ENCODE assay signal across 23 cellular contexts in the genomic region with DNA sequence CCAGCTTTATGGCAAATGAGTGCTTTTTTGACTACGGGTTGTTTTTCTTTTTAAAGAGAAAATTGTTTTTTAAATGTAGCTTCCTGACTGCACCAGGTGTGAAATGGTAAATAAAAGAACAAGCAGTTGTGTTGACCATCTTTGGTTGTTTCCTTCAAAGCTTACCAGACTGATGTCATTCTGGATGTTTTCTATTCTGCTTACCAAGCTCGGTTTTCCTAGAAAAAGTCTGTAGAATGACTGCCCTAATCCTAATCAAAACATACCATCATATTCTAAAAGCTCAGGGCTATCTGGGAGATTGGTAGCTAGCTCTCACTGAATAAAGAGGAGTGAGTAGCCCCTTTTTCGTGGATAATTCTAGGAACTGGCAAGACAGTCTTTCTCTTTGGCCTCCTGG.
A peak's percentile ranks its signal among the peaks of the same experiment; 100 is the strongest.
DNase-seq lines count a peak whose midpoint lies in the region; ATAC-seq, FAIRE-seq and TF ChIP-seq lines count a peak whose summit lies in the region.
"Had no signal": no experiment of that assay in that cellular context is flagged by ENCODE, and none has a peak within 500 bp of the region (broad histone marks: within the 10 kb centered on the region; RNA-seq: fewer than 3 reads in every experiment).

No MANE protein-coding gene starts in this region.

- TF ChIP-seq CTCF in K562 (IDR thresholded peaks at IDR 0.05 in 2 of 3, conservative IDR thresholded peaks at IDR 0.05 in 1 of 3; ENCODE audit: insufficient read depth in 2 of 3, low read depth in 1 of 3, low read length in 3 of 3) (no peak), smooth muscle cell (IDR thresholded peaks at IDR 0.05; ENCODE audit: borderline replicate concordance, insufficient read depth, poor library complexity, severe bottlenecking) (no peak)

- H3K9me3 Mint-ChIP-seq in activated CD4-positive, alpha-beta T cell treated with anti-CD3 and anti-CD28 coated beads, Interleukin-2, amount 10 ng/mL, durations not matched to agents 7 days and 5 days = peaks cover 27% of the 10 kb centered on the region

- ATAC-seq in K562 (peak; percentile 8; the same call in 2 of the 3 replicates), HG02759 (IDR thresholded peaks at IDR 0.05; ENCODE audit: unreplicated experiment) (no peak)
- ATAC-seq: sciatic nerve had no signal

- H3K9me1 ChIP-seq in K562 (ENCODE audit: control insufficient read depth, insufficient read depth, low read length) = no peaks in the 10 kb centered on the region

- H3K4me2 ChIP-seq in K562 (ENCODE audit: insufficient read depth, low read length) (peak overlapping the region; percentile 17; the same call in 1 of the 2 replicates), smooth muscle cell (peak overlapping the region; percentile 56)

- peaks cover 2% of the 10 kb centered on the region for H3K27me3 Mint-ChIP-seq in activated CD4-positive, alpha-beta T cell treated with anti-CD3 and anti-CD28 coated beads, Interleukin-2, amount 10 ng/mL, durations not matched to agents 7 days and 5 days
- H3K27me3 Mint-ChIP-seq: naive B cell; stimulated activated naive B cell treated with anti-CD40 and anti-IgM and Interleukin-4, amounts not matched to agents 10 μg/mL and 1 μg/mL and 100 μg/mL, for 72 hours had no signal

- in situ Hi-C loops in K562 (cut with MboI) = no loop called here

- H3K36me3 ChIP-seq in SJCRH30 (no peaks in the 10 kb centered on the region), K562 (ENCODE audit: control insufficient read depth, insufficient read depth, low read length) (no peaks in the 10 kb centered on the region; the same call in 2 of the 3 replicates), smooth muscle cell (ENCODE audit: low read depth) (peaks cover 5% of the 10 kb centered on the region)
- H3K36me3 ChIP-seq: ascending aorta, esophagus squamous epithelium, pancreas, tibial artery had no signal

- H3K36me3 Mint-ChIP-seq in activated CD4-positive, alpha-beta T cell treated with anti-CD3 and anti-CD28 coated beads, Interleukin-2, amount 10 ng/mL, durations not matched to agents 7 days and 5 days (ENCODE audit: low read depth) = peaks cover 46% of the 10 kb centered on the region

- H3K9me3 ChIP-seq in SJCRH30 (replicated peaks) = peaks cover 3% of the 10 kb centered on the region; the same call in 1 of the 2 replicates
- no peaks in the 10 kb centered on the region for H3K9me3 ChIP-seq in K562 (replicated peaks; ENCODE audit: control insufficient read depth, insufficient read depth, low read depth, low read length)
- H3K9me3 ChIP-seq in smooth muscle cell (replicated peaks; ENCODE audit: low read depth) = no peaks in the 10 kb centered on the region
- H3K9me3 ChIP-seq: ascending aorta, esophagus squamous epithelium, tibial artery had no signal

- H4K20me1 ChIP-seq in K562 (replicated peaks; ENCODE audit: control insufficient read depth, insufficient read depth, low read length) = no peaks in the 10 kb centered on the region
- H4K20me1 ChIP-seq in smooth muscle cell (ENCODE audit: low read depth) = no peaks in the 10 kb centered on the region

- peak; percentile 73 for FAIRE-seq in K562 (lab: Jason Lieb, UNC)
- FAIRE-seq: H1, pancreas had no signal

- CTCF ChIA-PET in activated CD4-positive, alpha-beta T cell treated with anti-CD3 and anti-CD28 coated beads, Interleukin-2, amount 10 ng/mL, durations not matched to agents 7 days and 5 days (lab: Charles Lee) = interaction anchor here (0.8 to 1.2 kb wide), 6 partner anchors 13 to 225 kb away, joined by 3 to 4 read pairs (median 3); no protein-coding TSS in a partner anchor
- CTCF ChIA-PET in K562 (lab: Yijun Ruan, JAX; ENCODE audit: low intra/inter-chr PET ratio) = no interaction called here

- WGBS in K562 (ENCODE audit: insufficient coverage, low coverage, missing lambda C conversion rate) = 4% methylated on average over 3 of the region's 3 CpGs
- 49% methylated on average over 3 of the region's 3 CpGs for WGBS in smooth muscle cell (ENCODE audit: low lambda C conversion rate)

- H3F3A ChIP-seq in smooth muscle cell (ENCODE audit: low read depth) = peaks cover 7% of the 10 kb centered on the region

- POLR2A ChIA-PET in activated CD4-positive, alpha-beta T cell treated with anti-CD3 and anti-CD28 coated beads, Interleukin-2, amount 10 ng/mL, durations not matched to agents 7 days and 5 days (lab: Charles Lee) = interaction anchor here (1.2 kb wide), 1 partner anchor 77 kb away, joined by 4 read pairs; no protein-coding TSS in a partner anchor
- POLR2A ChIA-PET in K562 (lab: Yijun Ruan, JAX) = interaction anchor here (0.8 to 3.0 kb wide), 5 partner anchors 8 to 76 kb away, joined by 3 to 30 read pairs (median 4); no protein-coding TSS in a partner anchor

- no peak for TF ChIP-seq POLR2A in K562 (conservative IDR thresholded peaks at IDR 0.05)

- H3K4me3 ChIP-seq in SJCRH30 (0 out of 2 replicates have a peak overlapping the region, but pooled peaks have one; percentile 4), K562 (no peak overlapping the region), smooth muscle cell (no peak overlapping the region)
- H3K4me3 ChIP-seq: ascending aorta, esophagus squamous epithelium, pancreas, SK-N-MC, tibial artery had no signal

- DNase-seq in activated CD4-positive, alpha-beta T cell treated with anti-CD3 and anti-CD28 coated beads, Interleukin-2, amount 10 ng/mL, durations not matched to agents 7 days and 5 days = no peak
- DNase-seq in activated CD4-positive, alpha-beta T cell treated with anti-CD3 and anti-CD28 coated beads for 48 hours = no peak
- DNase-seq in SJCRH30 = peak in 1 of 2 experiments; percentile 54
- peak in 2 of 4 experiments; percentile 42 to 59 for DNase-seq in K562 (ENCODE audit: extremely low read depth in 1 of 4, low spot score in 3 of 4)
- DNase-seq in smooth muscle cell (lab: John Stamatoyannopoulos, UW; ENCODE audit: unreplicated experiment) = no peak
- no peak for DNase-seq in GM19240 (ENCODE audit: insufficient read length, low spot score)
- DNase-seq in AML-193 (lab: John Stamatoyannopoulos, UW) = no peak
- DNase-seq: activated CD4-positive, CD25-positive, alpha-beta regulatory T cell; activated CD8-positive, alpha-beta memory T cell treated with anti-CD3 and anti-CD28 coated beads, Interleukin-2, amount 50 U/mL, for 4 hours; activated gamma-delta T cell treated with Interleukin-2 at 50 U/mL for 16 hours; effector memory CD4-positive, alpha-beta T cell; esophagus squamous epithelium; mammary epithelial cell; naive B cell; pancreas; stimulated activated naive B cell treated with anti-CD40 and anti-IgM and Interleukin-4, amounts not matched to agents 10 μg/mL and 1 μg/mL and 100 μg/mL, for 72 hours; tibial artery had no signal

- H2AFZ ChIP-seq in K562 (ENCODE audit: low read depth, low read length) (peak overlapping the region; percentile 26; the same call in 1 of the 2 replicates), smooth muscle cell (ENCODE audit: low read depth) (no peak overlapping the region)

- no TSS peak for BruUV-seq in K562 (replicated peaks; lab: Mats Ljungman, UMichigan)

- H3K4me1 ChIP-seq in SJCRH30 (peaks cover 17% of the 10 kb centered on the region), K562 (replicated peaks in 1 of 2; ENCODE audit: control insufficient read depth in 2 of 2, insufficient read depth in 2 of 2, low read length in 2 of 2) (peaks cover 13 to 55% of the 10 kb centered on the region in 2 experiments), smooth muscle cell (ENCODE audit: low read depth) (peaks cover 8% of the 10 kb centered on the region)

- H3K27ac Mint-ChIP-seq in activated CD4-positive, alpha-beta T cell treated with anti-CD3 and anti-CD28 coated beads, Interleukin-2, amount 10 ng/mL, durations not matched to agents 7 days and 5 days = peak overlapping the region; percentile 77

- no peak overlapping the region for H3K4me3 Mint-ChIP-seq in activated CD4-positive, alpha-beta T cell treated with anti-CD3 and anti-CD28 coated beads, Interleukin-2, amount 10 ng/mL, durations not matched to agents 7 days and 5 days
- H3K4me3 Mint-ChIP-seq: CD14-positive monocyte; naive B cell; stimulated activated naive B cell treated with anti-CD40 and anti-IgM and Interleukin-4, amounts not matched to agents 10 μg/mL and 1 μg/mL and 100 μg/mL, for 72 hours had no signal

- peak overlapping the region in 1 of 2 experiments; percentile 21; a peak in 2 of 4 replicates for H3K9ac ChIP-seq in K562 (ENCODE audit: insufficient read depth in 1 of 2, low read depth in 2 of 2, low read length in 2 of 2)
- H3K9ac ChIP-seq in smooth muscle cell (ENCODE audit: low read depth) = no peak overlapping the region

- H3K27me3 ChIP-seq in SJCRH30 = no peaks in the 10 kb centered on the region
- no peaks in the 10 kb centered on the region for H3K27me3 ChIP-seq in K562 (ENCODE audit: control insufficient read depth in 2 of 2, insufficient read depth in 2 of 2, low read length in 2 of 2)
- no peaks in the 10 kb centered on the region for H3K27me3 ChIP-seq in smooth muscle cell (ENCODE audit: low read depth)
- H3K27me3 ChIP-seq: ascending aorta, esophagus squamous epithelium, pancreas, tibial artery had no signal

- H3K27ac ChIP-seq in SJCRH30 (peak overlapping the region; percentile 68), K562 (ENCODE audit: extremely low read depth, low read depth, low read length) (peak overlapping the region; percentile 60), smooth muscle cell (ENCODE audit: low read depth) (peak overlapping the region; percentile 75)
- H3K27ac ChIP-seq: ascending aorta, esophagus squamous epithelium, pancreas, SK-N-MC, tibial artery had no signal

- peaks cover 55% of the 10 kb centered on the region for H3K4me1 Mint-ChIP-seq in activated CD4-positive, alpha-beta T cell treated with anti-CD3 and anti-CD28 coated beads, Interleukin-2, amount 10 ng/mL, durations not matched to agents 7 days and 5 days

- TF ChIP-seq EP300 in K562 (IDR thresholded peaks at IDR 0.05; ENCODE audit: low read length) = peak; percentile 75

- H3K79me2 ChIP-seq in K562 (ENCODE audit: control insufficient read depth, insufficient read depth, low read length) = peaks cover 72% of the 10 kb centered on the region
- H3K79me2 ChIP-seq in smooth muscle cell (ENCODE audit: low read depth) = peaks cover 80% of the 10 kb centered on the region

- intact Hi-C loops in K562 (cut with micrococcal nuclease) = loop anchor here (5.0 kb wide), 1 partner anchor 108 kb away; no protein-coding TSS in a partner anchor

- TF ChIP-seq RAD21 in K562 (CRISPR knock-in tag; conservative IDR thresholded peaks at IDR 0.05 in 1 of 2, IDR thresholded peaks at IDR 0.05 in 1 of 2) = no peak; a peak in 1 of 4 replicates

TF ChIP-seq in K562, 482 proteins besides CTCF, POLR2A, EP300 and RAD21 (continues in another document):
- TF ChIP-seq CTBP1 (IDR thresholded peaks at IDR 0.05; ENCODE audit: borderline replicate concordance) (peak; percentile 47; the same call in 1 of the 2 replicates), TAL1 (IDR thresholded peaks at IDR 0.05) (0 out of 2 replicates have a peak, but pooled peaks have one; percentile 2), L3MBTL2 (IDR thresholded peaks at IDR 0.05) (peak; percentile 29; the same call in 1 of the 2 replicates), KLF13 (tag; IDR thresholded peaks at IDR 0.05; ENCODE audit: borderline replicate concordance, low read depth) (no peak), HSF4 (CRISPR knock-in tag; IDR thresholded peaks at IDR 0.05; ENCODE audit: borderline replicate concordance) (no peak), JUN (IDR thresholded peaks at IDR 0.05; ENCODE audit: borderline replicate concordance, low read depth, low read length) (peak; percentile 57; the same call in 1 of the 2 replicates), JUN (CRISPR knock-in tag; IDR thresholded peaks at IDR 0.05; ENCODE audit: borderline replicate concordance) (no peak)
